13 cellular contexts compared by ENCODE assay signal in the genomic region with DNA sequence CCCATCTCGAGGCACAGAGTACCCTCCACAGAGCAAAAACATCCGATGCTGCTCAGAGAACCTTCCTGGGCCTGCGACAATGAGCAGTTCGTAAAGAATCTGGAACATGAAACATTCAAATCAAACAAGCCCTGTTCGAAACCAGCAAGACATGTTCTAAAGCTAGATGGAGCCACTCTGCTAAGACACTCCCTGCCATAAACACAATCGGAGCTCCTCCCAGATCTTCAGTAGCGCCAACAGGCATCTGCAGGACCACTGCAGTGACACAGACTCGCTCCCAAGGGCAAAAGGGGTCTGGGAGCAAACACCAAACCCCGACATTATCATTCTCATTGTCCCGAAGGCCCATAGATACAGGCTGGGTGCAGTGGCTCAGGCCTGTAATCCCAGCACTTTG.
DNase-seq lines count a peak whose midpoint lies in the region; ATAC-seq, FAIRE-seq and TF ChIP-seq lines count a peak whose summit lies in the region.
"Had no signal": no experiment of that assay in that cellular context is flagged by ENCODE, and none has a peak within 500 bp of the region (broad histone marks: within the 10 kb centered on the region; RNA-seq: fewer than 3 reads in every experiment).

No MANE protein-coding gene starts in this region.

- H3K9me3 Mint-ChIP-seq in natural killer cell treated with Interleukin-12 subunit alpha and Interleukin-12 subunit beta and Interleukin-15 and Interleukin-18, amount 100 ng/mL, for 72 hours, result no peaks in the 10 kb centered on the region
- H3K9me3 Mint-ChIP-seq: activated naive CD8-positive, alpha-beta T cell treated with anti-CD3 and anti-CD28 coated beads for 36 hours; immature natural killer cell had no signal

- DNase-seq in GM23248 (peak; percentile 80), choroid plexus epithelial cell (ENCODE audit: low read depth) (peak; percentile 82), kidney (peak; percentile 39), stomach (no peak), GM10248 (ENCODE audit: extremely low spot score) (no peak), OCI-M1 (lab: John Stamatoyannopoulos, UW) (no peak), DMS53 treated with DMSO at 0.1 percent for 48 hours (lab: John Stamatoyannopoulos, UW; ENCODE audit: unreplicated experiment) (no peak)
- DNase-seq in natural killer cell treated with Interleukin-12 subunit alpha and Interleukin-12 subunit beta and Interleukin-15 and Interleukin-18, amount 100 ng/mL, for 72 hours (ENCODE audit: low spot score), result no peak
- DNase-seq: activated naive CD8-positive, alpha-beta T cell treated with anti-CD3 and anti-CD28 coated beads for 36 hours; immature natural killer cell; NCI-H510A treated with DMSO at 0.1 percent for 48 hours had no signal

- peak overlapping the region; percentile 76 for H3K9ac ChIP-seq in GM23248
- no peak overlapping the region for H3K9ac ChIP-seq in kidney (ENCODE audit: low read length in 2 of 2)

- peaks cover 25% of the 10 kb centered on the region for H3F3A ChIP-seq in GM23248 (ENCODE audit: insufficient read depth)

- TF ChIP-seq CTCF in choroid plexus epithelial cell (conservative IDR thresholded peaks at IDR 0.05; ENCODE audit: low read depth, low read length), result peak; percentile 60
- no peak for TF ChIP-seq CTCF in kidney (IDR thresholded peaks at IDR 0.05; ENCODE audit: borderline replicate concordance, extremely low read depth, insufficient read depth)
- no peak for TF ChIP-seq CTCF in stomach (IDR thresholded peaks at IDR 0.05)
- no peak for TF ChIP-seq CTCF in GM10248 (IDR thresholded peaks at IDR 0.05; ENCODE audit: control extremely low read depth, extremely low read depth, low read depth, missing control alignments)

- no peaks in the 10 kb centered on the region for H3K9me2 ChIP-seq in GM23248 (ENCODE audit: insufficient read depth)

- H3K36me3 Mint-ChIP-seq in natural killer cell treated with Interleukin-12 subunit alpha and Interleukin-12 subunit beta and Interleukin-15 and Interleukin-18, amount 100 ng/mL, for 72 hours, result no peaks in the 10 kb centered on the region
- H3K36me3 Mint-ChIP-seq: activated naive CD8-positive, alpha-beta T cell treated with anti-CD3 and anti-CD28 coated beads for 36 hours had no signal

- peak overlapping the region; percentile 86 for H3K27ac ChIP-seq in GM23248
- peak overlapping the region in 1 of 2 donors; percentile 64 for H3K27ac ChIP-seq in kidney (ENCODE audit: low read depth in 2 of 2, low read length in 2 of 2)
- peak overlapping the region; percentile 16 to 79 (median 77) for H3K27ac ChIP-seq in stomach

- H3K27me3 Mint-ChIP-seq in natural killer cell treated with Interleukin-12 subunit alpha and Interleukin-12 subunit beta and Interleukin-15 and Interleukin-18, amount 100 ng/mL, for 72 hours, result no peaks in the 10 kb centered on the region

- H3K4me3 ChIP-seq in GM23248 (peak overlapping the region; percentile 61), choroid plexus epithelial cell (ENCODE audit: low read depth, low read length) (no peak overlapping the region), kidney (ENCODE audit: low read length in 2 of 2) (peak overlapping the region in 1 of 2 donors; percentile 15), stomach (no peak overlapping the region)

- peaks cover 8% of the 10 kb centered on the region; the same call in 1 of the 2 replicates for H4K20me1 ChIP-seq in GM23248 (ENCODE audit: insufficient read depth)

- H3K27me3 ChIP-seq in GM23248 (replicated peaks; ENCODE audit: insufficient read depth) (no peaks in the 10 kb centered on the region), stomach (no peaks in the 10 kb centered on the region)

- ATAC-seq in natural killer cell treated with Interleukin-12 subunit alpha and Interleukin-12 subunit beta and Interleukin-15 and Interleukin-18, amount 100 ng/mL, for 72 hours, result no peak

- H3K27ac Mint-ChIP-seq in natural killer cell treated with Interleukin-12 subunit alpha and Interleukin-12 subunit beta and Interleukin-15 and Interleukin-18, amount 100 ng/mL, for 72 hours, result peak overlapping the region in 1 of 2 donors; percentile 82
- H3K27ac Mint-ChIP-seq: activated naive CD8-positive, alpha-beta T cell treated with anti-CD3 and anti-CD28 coated beads for 36 hours had no signal

- WGBS in GM23248 (ENCODE audit: low coverage in 1 of 2, low lambda C conversion rate in 2 of 2, missing lambda C conversion rate in 2 of 2), 2 experiments, result 21 to 24% methylated on average over 10 of the region's 10 CpGs
- 58 to 82% (median 77%) methylated on average over 5 to 10 of the region's 10 CpGs for WGBS in stomach, 5 donors

- H3K36me3 ChIP-seq in GM23248 (ENCODE audit: low read depth), result no peaks in the 10 kb centered on the region
- H3K36me3 ChIP-seq in kidney (ENCODE audit: control insufficient read depth in 1 of 2, insufficient read depth in 2 of 2, low read length in 2 of 2), result no peaks in the 10 kb centered on the region
- no peaks in the 10 kb centered on the region for H3K36me3 ChIP-seq in stomach

- POLR2A ChIA-PET in GM10248 (lab: Yijun Ruan, JAX), result no interaction called here

- no peak for FAIRE-seq in kidney (lab: Jason Lieb, UNC)
- FAIRE-seq: G401.6, TTC549 had no signal

- H3K4me1 ChIP-seq in GM23248 (ENCODE audit: insufficient read depth) (peaks cover 22% of the 10 kb centered on the region), kidney (ENCODE audit: control insufficient read depth in 1 of 2, insufficient read depth in 1 of 2, low read depth in 1 of 2, low read length in 2 of 2) (peaks cover 5% of the 10 kb centered on the region in 2 donors), stomach (peaks cover 17 to 55% (median 44%) of the 10 kb centered on the region in 4 donors)

- CTCF ChIA-PET in GM10248 (lab: Yijun Ruan, JAX), result interaction anchor here (1.3 kb wide), 1 partner anchor 35 kb away, joined by 4 read pairs; no protein-coding TSS in a partner anchor

- peak overlapping the region; percentile 75 for H3K4me2 ChIP-seq in GM23248 (ENCODE audit: unreplicated experiment)

- peak overlapping the region; percentile 68; the same call in 1 of the 2 replicates for H2AFZ ChIP-seq in GM23248

- H3K79me2 ChIP-seq in GM23248 (ENCODE audit: insufficient read depth), result peaks cover 89% of the 10 kb centered on the region

- intact Hi-C loops in kidney (cut with DNase I), result no loop called here
- intact Hi-C loops in stomach (cut with DNase I; ENCODE audit: low total_unique reads), result no loop called here

- peaks cover 0 to 9% of the 10 kb centered on the region in 2 donors for H3K4me1 Mint-ChIP-seq in natural killer cell treated with Interleukin-12 subunit alpha and Interleukin-12 subunit beta and Interleukin-15 and Interleukin-18, amount 100 ng/mL, for 72 hours (ENCODE audit: low read depth in 2 of 2)
- H3K4me1 Mint-ChIP-seq: activated naive CD8-positive, alpha-beta T cell treated with anti-CD3 and anti-CD28 coated beads for 36 hours; immature natural killer cell had no signal

- H3K4me3 Mint-ChIP-seq in natural killer cell treated with Interleukin-12 subunit alpha and Interleukin-12 subunit beta and Interleukin-15 and Interleukin-18, amount 100 ng/mL, for 72 hours, result no peak overlapping the region
- H3K4me3 Mint-ChIP-seq: activated naive CD8-positive, alpha-beta T cell treated with anti-CD3 and anti-CD28 coated beads for 36 hours; immature natural killer cell had no signal

- no peaks in the 10 kb centered on the region for H3K9me3 ChIP-seq in GM23248 (ENCODE audit: low read depth)
- H3K9me3 ChIP-seq in kidney (ENCODE audit: control insufficient read depth in 1 of 2, low read length in 2 of 2), result no peaks in the 10 kb centered on the region
- H3K9me3 ChIP-seq in stomach, result no peaks in the 10 kb centered on the region

- TF ChIP-seq POLR2A in stomach (IDR thresholded peaks at IDR 0.05), result no peak

- in situ Hi-C loops in GM23248 (cut with MboI), result no loop called here

- no peak for TF ChIP-seq EP300 in stomach (IDR thresholded peaks at IDR 0.05)

Comparison
In these comparisons a context has a peak if more than half of its experiments do, and no peak if none do; other contexts are left out.
1. DNase-seq: peak in GM23248 (single experiment), choroid plexus epithelial cell (single experiment) and kidney (single experiment); none in stomach (single experiment), GM10248 (single experiment), OCI-M1 (single experiment), DMS53 treated with DMSO at 0.1 percent for 48 hours (single experiment) and natural killer cell treated with Interleukin-12 subunit alpha and Interleukin-12 subunit beta and Interleukin-15 and Interleukin-18, amount 100 ng/mL, for 72 hours (single experiment).